11 cellular contexts compared by ENCODE assay signal in the genomic region with DNA sequence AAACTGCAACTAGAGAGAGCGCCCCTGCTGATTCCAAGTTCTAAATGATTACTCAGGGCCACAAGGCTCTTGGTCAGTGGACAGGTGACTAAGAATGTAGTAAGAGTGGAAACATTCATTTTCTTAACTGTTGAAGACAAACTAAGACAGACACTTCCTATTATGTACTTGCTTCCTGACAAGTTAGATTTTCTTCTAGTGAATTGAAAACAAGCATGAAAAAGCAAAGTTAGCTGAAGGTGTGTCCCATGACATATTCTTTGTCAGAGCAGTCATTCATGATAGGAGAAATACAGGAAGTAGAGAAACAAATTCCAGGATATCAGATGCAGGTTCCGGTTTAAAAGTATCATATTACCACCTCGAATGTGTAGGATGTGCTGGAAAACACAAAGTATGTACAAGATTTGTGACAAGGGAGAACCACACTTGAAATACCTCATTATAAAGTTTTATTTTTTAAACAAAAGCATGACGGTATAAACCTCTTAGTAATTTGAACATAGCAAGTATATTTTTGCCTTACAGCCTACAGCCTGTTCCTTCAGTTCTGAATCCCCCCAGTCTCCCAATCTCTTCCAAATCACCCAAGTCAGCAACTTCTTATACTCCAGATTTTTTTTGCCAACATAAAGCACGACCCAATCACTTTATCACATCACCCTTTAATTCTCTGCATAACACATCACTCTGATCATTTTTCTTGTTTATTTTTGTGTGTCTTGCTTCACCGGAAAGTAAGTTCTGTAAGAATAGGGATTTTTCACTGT. TPM values are rescaled to one million over a fixed set of nuclear protein-coding genes. Genes with fewer than 3 reads are reported as not detected.
A peak's percentile ranks its signal among the peaks of the same experiment; 100 is the strongest.
DNase-seq lines count a peak whose midpoint lies in the region; ATAC-seq, FAIRE-seq and TF ChIP-seq lines count a peak whose summit lies in the region.
"Had no signal": no experiment of that assay in that cellular context is flagged by ENCODE, and none has a peak within 500 bp of the region (broad histone marks: within the 10 kb centered on the region; RNA-seq: fewer than 3 reads in every experiment).

No MANE protein-coding gene starts in this region.

- H3K79me2 ChIP-seq in smooth muscle cell (ENCODE audit: low read depth): peaks cover 99% of the 10 kb centered on the region

- H3K27me3 ChIP-seq in kidney epithelial cell (ENCODE audit: control insufficient read depth, insufficient read depth, low read length) (no peaks in the 10 kb centered on the region), smooth muscle cell (ENCODE audit: low read depth) (no peaks in the 10 kb centered on the region)
- H3K27me3 ChIP-seq: heart right ventricle had no signal

- CTCF ChIA-PET in activated B cell treated with CpG ODN at 0.5 μM for 24 hours (lab: Charles Lee): interaction anchor here (0.9 kb wide), 1 partner anchor 10 kb away, joined by 3 read pairs; no protein-coding TSS in a partner anchor

- H3K27ac Mint-ChIP-seq in IgD-negative memory B cell (no peak overlapping the region), activated B cell treated with CpG ODN at 0.5 μM for 24 hours (peak overlapping the region; percentile 66)
- H3K27ac Mint-ChIP-seq: activated naive CD8-positive, alpha-beta T cell; T-helper 2 cell treated with Interferon-gamma antibody and Interleukin-4, amounts not matched to agents 5 μg/mL and 100 μg/mL, for 36 hours had no signal

- H3K36me3 ChIP-seq in kidney epithelial cell (ENCODE audit: control insufficient read depth, insufficient read depth, low read length) (no peaks in the 10 kb centered on the region), smooth muscle cell (ENCODE audit: low read depth) (no peaks in the 10 kb centered on the region)

- DNase-seq in activated B cell treated with CpG ODN at 0.5 μM for 24 hours: no peak
- peak; percentile 74 for DNase-seq in kidney epithelial cell (ENCODE audit: low read depth)
- no peak for DNase-seq in smooth muscle cell (lab: John Stamatoyannopoulos, UW; ENCODE audit: unreplicated experiment)
- DNase-seq in hepatic stellate cell (ENCODE audit: low spot score): no peak
- DNase-seq in DMS114 treated with DMSO at 0.1 percent for 48 hours (lab: John Stamatoyannopoulos, UW; ENCODE audit: unreplicated experiment): no peak
- no peak for DNase-seq in GM12892 (ENCODE audit: insufficient read length)
- DNase-seq: heart right ventricle had no signal

- peak overlapping the region in 3 of 4 donors; percentile 36 to 72 (median 54) for H3K4me3 Mint-ChIP-seq in IgD-negative memory B cell
- no peak overlapping the region for H3K4me3 Mint-ChIP-seq in activated B cell treated with CpG ODN at 0.5 μM for 24 hours
- H3K4me3 Mint-ChIP-seq: activated naive CD8-positive, alpha-beta T cell; T-helper 2 cell treated with Interferon-gamma antibody and Interleukin-4, amounts not matched to agents 5 μg/mL and 100 μg/mL, for 36 hours had no signal

- H2AFZ ChIP-seq in smooth muscle cell (ENCODE audit: low read depth): no peak overlapping the region

- H3K27me3 Mint-ChIP-seq in IgD-negative memory B cell: no peaks in the 10 kb centered on the region
- H3K27me3 Mint-ChIP-seq in activated B cell treated with CpG ODN at 0.5 μM for 24 hours: no peaks in the 10 kb centered on the region
- H3K27me3 Mint-ChIP-seq: activated naive CD8-positive, alpha-beta T cell had no signal

- H3K36me3 Mint-ChIP-seq in IgD-negative memory B cell (peaks cover 4% of the 10 kb centered on the region), activated B cell treated with CpG ODN at 0.5 μM for 24 hours (ENCODE audit: low read depth) (peaks cover 23% of the 10 kb centered on the region)

- no peak for FAIRE-seq in GM12892 (lab: Jason Lieb, UNC)

- no peak for ATAC-seq in activated B cell treated with CpG ODN at 0.5 μM for 24 hours (ENCODE audit: low read depth)
- no peak for ATAC-seq in GM21381 (IDR thresholded peaks at IDR 0.05; ENCODE audit: unreplicated experiment)
- ATAC-seq: heart right ventricle had no signal

- H3K4me1 ChIP-seq in smooth muscle cell (ENCODE audit: low read depth): peaks cover 38% of the 10 kb centered on the region

- TF ChIP-seq CTCF in activated B cell treated with CpG ODN at 0.5 μM for 24 hours (IDR thresholded peaks at IDR 0.05): no peak
- no peak for TF ChIP-seq CTCF in kidney epithelial cell (IDR thresholded peaks at IDR 0.05; ENCODE audit: insufficient read depth, low read length, poor library complexity, severe bottlenecking)
- no peak for TF ChIP-seq CTCF in smooth muscle cell (IDR thresholded peaks at IDR 0.05; ENCODE audit: borderline replicate concordance, insufficient read depth, poor library complexity, severe bottlenecking)

- H3K4me3 ChIP-seq in kidney epithelial cell (ENCODE audit: low read depth, low read length) (no peak overlapping the region), smooth muscle cell (no peak overlapping the region)
- H3K4me3 ChIP-seq: heart right ventricle had no signal

- peaks cover 100% of the 10 kb centered on the region for H4K20me1 ChIP-seq in smooth muscle cell (ENCODE audit: low read depth)

- no peaks in the 10 kb centered on the region for H3K9me3 Mint-ChIP-seq in IgD-negative memory B cell
- H3K9me3 Mint-ChIP-seq in activated B cell treated with CpG ODN at 0.5 μM for 24 hours: no peaks in the 10 kb centered on the region
- H3K9me3 Mint-ChIP-seq: T-helper 2 cell treated with Interferon-gamma antibody and Interleukin-4, amounts not matched to agents 5 μg/mL and 100 μg/mL, for 36 hours had no signal

- no peak overlapping the region for H3K4me2 ChIP-seq in smooth muscle cell

- H3K9ac ChIP-seq in smooth muscle cell (ENCODE audit: low read depth): no peak overlapping the region

- POLR2A ChIA-PET in activated B cell treated with CpG ODN at 0.5 μM for 24 hours (lab: Charles Lee): interaction anchor here (0.6 kb wide), 1 partner anchor 373 kb away, joined by 3 read pairs; no protein-coding TSS in a partner anchor

- no peaks in the 10 kb centered on the region for H3K9me3 ChIP-seq in smooth muscle cell (replicated peaks; ENCODE audit: low read depth)
- H3K9me3 ChIP-seq: heart right ventricle had no signal

- no peak for TF ChIP-seq POLR2A in GM12892 (IDR thresholded peaks at IDR 0.05; ENCODE audit: low read depth, low read length)

- H3F3A ChIP-seq in smooth muscle cell (ENCODE audit: low read depth): no peaks in the 10 kb centered on the region

- peaks cover 56 to 68% (median 67%) of the 10 kb centered on the region in 3 donors for H3K4me1 Mint-ChIP-seq in IgD-negative memory B cell
- peaks cover 88% of the 10 kb centered on the region for H3K4me1 Mint-ChIP-seq in activated B cell treated with CpG ODN at 0.5 μM for 24 hours

- intact Hi-C loops in activated B cell treated with CpG ODN at 0.5 μM for 24 hours (cut with micrococcal nuclease): loop anchor here (10.0 kb wide), 1 partner anchor 750 kb away; a partner anchor contains a TSS

- 88% methylated on average over 6 of the region's 6 CpGs for WGBS in smooth muscle cell (ENCODE audit: low lambda C conversion rate)

- H3K27ac ChIP-seq in smooth muscle cell (ENCODE audit: low read depth): peak overlapping the region; percentile 63
- H3K27ac ChIP-seq: heart right ventricle had no signal

RNA-seq across cellular contexts. Expression of a gene that starts 6.2 kb away (rescaled TPM):
- polyA plus RNA-seq in IgD-negative memory B cell (471 TPM), smooth muscle cell (238 and 257 TPM in 2 replicates)
- total RNA-seq in activated B cell treated with CpG ODN at 0.5 μM for 24 hours (104 and 113 TPM in 2 replicates), kidney epithelial cell (198 and 252 TPM in 2 replicates), smooth muscle cell (263 and 276 TPM in 2 replicates)
- 42.1 TPM for polyA plus RNA-seq in GM12892 (2012; ENCODE audit: missing spikeins)
